ENCODE assay signal across 1 cellular context in genomic region chr1:211753649-211754251, GRCh38.
TF ChIP-seq lines count a peak whose summit lies in the region.

No MANE protein-coding gene starts in this region.

TF ChIP-seq in HepG2, 621 proteins besides CTCF, POLR2A, EP300 and RAD21 (continued from another document and continues in another):
- TF ChIP-seq, protein P1, sequence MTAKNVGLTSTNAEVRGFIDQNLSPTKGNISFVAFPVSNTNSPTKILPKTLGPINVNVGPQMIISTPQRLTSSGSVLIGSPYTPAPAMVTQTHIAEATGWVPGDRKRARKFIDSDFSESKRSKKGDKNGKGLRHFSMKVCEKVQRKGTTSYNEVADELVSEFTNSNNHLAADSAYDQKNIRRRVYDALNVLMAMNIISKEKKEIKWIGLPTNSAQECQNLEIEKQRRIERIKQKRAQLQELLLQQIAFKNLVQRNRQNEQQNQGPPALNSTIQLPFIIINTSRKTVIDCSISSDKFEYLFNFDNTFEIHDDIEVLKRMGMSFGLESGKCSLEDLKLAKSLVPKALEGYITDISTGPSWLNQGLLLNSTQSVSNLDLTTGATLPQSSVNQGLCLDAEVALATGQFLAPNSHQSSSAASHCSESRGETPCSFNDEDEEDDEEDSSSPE (CRISPR knock-in tag; IDR thresholded peaks at IDR 0.05): no peak
- TF ChIP-seq TEAD2 (CRISPR knock-in tag; IDR thresholded peaks at IDR 0.05) (no peak), NPAS2 (CRISPR knock-in tag; IDR thresholded peaks at IDR 0.05; ENCODE audit: borderline replicate concordance) (no peak), ZNF441 (CRISPR knock-in tag; IDR thresholded peaks at IDR 0.05; ENCODE audit: borderline replicate concordance) (no peak), MAF1 (CRISPR knock-in tag; IDR thresholded peaks at IDR 0.05; ENCODE audit: borderline replicate concordance) (no peak), ZNF451 (CRISPR knock-in tag; IDR thresholded peaks at IDR 0.05) (no peak), SP5 (CRISPR knock-in tag; IDR thresholded peaks at IDR 0.05; ENCODE audit: borderline replicate concordance, low read depth) (no peak), ZNF124 (CRISPR knock-in tag; IDR thresholded peaks at IDR 0.05) (no peak), ZNF567 (CRISPR knock-in tag; IDR thresholded peaks at IDR 0.05; ENCODE audit: borderline replicate concordance) (no peak), POLR2AphosphoS5 (IDR thresholded peaks at IDR 0.05; ENCODE audit: low read depth, low read length) (no peak), CENPT (CRISPR knock-in tag; IDR thresholded peaks at IDR 0.05; ENCODE audit: low read depth) (no peak), ZUFSP (CRISPR knock-in tag; IDR thresholded peaks at IDR 0.05; ENCODE audit: borderline replicate concordance) (no peak), ZNF3 (CRISPR knock-in tag; IDR thresholded peaks at IDR 0.05) (no peak), ZNF33B (CRISPR knock-in tag; IDR thresholded peaks at IDR 0.05) (no peak), DNMT3B (CRISPR knock-in tag; conservative IDR thresholded peaks at IDR 0.05) (no peak), FOXA1 (IDR thresholded peaks at IDR 0.05) (no peak), FOXA1 (CRISPR knock-in tag; IDR thresholded peaks at IDR 0.05) (0 out of 2 replicates have a peak, but pooled peaks have one; percentile 23), SOX13 (IDR thresholded peaks at IDR 0.05) (no peak), SOX13 (CRISPR knock-in tag; conservative IDR thresholded peaks at IDR 0.05 in 1 of 2, IDR thresholded peaks at IDR 0.05 in 1 of 2) (peak in 1 of 2 experiments; percentile 86; a peak in 2 of 4 replicates), NONO (IDR thresholded peaks at IDR 0.05) (no peak), NONO (CRISPR knock-in tag; conservative IDR thresholded peaks at IDR 0.05) (no peak), SMAD1 (CRISPR knock-in tag; IDR thresholded peaks at IDR 0.05; ENCODE audit: borderline replicate concordance, low read depth) (no peak), ZNF766 (CRISPR knock-in tag; IDR thresholded peaks at IDR 0.05; ENCODE audit: borderline replicate concordance) (no peak), ATRX (CRISPR knock-in tag; IDR thresholded peaks at IDR 0.05; ENCODE audit: borderline replicate concordance) (no peak), ZSCAN21 (CRISPR knock-in tag; IDR thresholded peaks at IDR 0.05; ENCODE audit: borderline replicate concordance) (no peak), HNF4G (IDR thresholded peaks at IDR 0.05; ENCODE audit: borderline replicate concordance, low read depth, low read length) (0 out of 2 replicates have a peak, but pooled peaks have one; percentile 11), HNF4G (CRISPR knock-in tag; IDR thresholded peaks at IDR 0.05; ENCODE audit: borderline replicate concordance, low read depth) (no peak), ZNF333 (CRISPR knock-in tag; IDR thresholded peaks at IDR 0.05; ENCODE audit: borderline replicate concordance) (no peak), REXO4 (CRISPR knock-in tag; IDR thresholded peaks at IDR 0.05; ENCODE audit: borderline replicate concordance) (no peak), STAT6 (CRISPR knock-in tag; IDR thresholded peaks at IDR 0.05; ENCODE audit: borderline replicate concordance) (no peak), KMT2A (CRISPR knock-in tag; IDR thresholded peaks at IDR 0.05) (no peak), CREB1 (IDR thresholded peaks at IDR 0.05) (no peak), CREB1 (CRISPR knock-in tag; IDR thresholded peaks at IDR 0.05) (no peak), FOXM1 (CRISPR knock-in tag; IDR thresholded peaks at IDR 0.05) (no peak), ZNF232 (CRISPR knock-in tag; IDR thresholded peaks at IDR 0.05; ENCODE audit: borderline replicate concordance) (no peak), ZEB1 (IDR thresholded peaks at IDR 0.05; ENCODE audit: insufficient replicate concordance, low read depth) (no peak), ZNF639 (CRISPR knock-in tag; conservative IDR thresholded peaks at IDR 0.05) (no peak), ZNF841 (CRISPR knock-in tag; IDR thresholded peaks at IDR 0.05; ENCODE audit: borderline replicate concordance) (no peak), ZC3H4 (CRISPR knock-in tag; IDR thresholded peaks at IDR 0.05; ENCODE audit: borderline replicate concordance) (no peak)
- TF ChIP-seq, protein P2, sequence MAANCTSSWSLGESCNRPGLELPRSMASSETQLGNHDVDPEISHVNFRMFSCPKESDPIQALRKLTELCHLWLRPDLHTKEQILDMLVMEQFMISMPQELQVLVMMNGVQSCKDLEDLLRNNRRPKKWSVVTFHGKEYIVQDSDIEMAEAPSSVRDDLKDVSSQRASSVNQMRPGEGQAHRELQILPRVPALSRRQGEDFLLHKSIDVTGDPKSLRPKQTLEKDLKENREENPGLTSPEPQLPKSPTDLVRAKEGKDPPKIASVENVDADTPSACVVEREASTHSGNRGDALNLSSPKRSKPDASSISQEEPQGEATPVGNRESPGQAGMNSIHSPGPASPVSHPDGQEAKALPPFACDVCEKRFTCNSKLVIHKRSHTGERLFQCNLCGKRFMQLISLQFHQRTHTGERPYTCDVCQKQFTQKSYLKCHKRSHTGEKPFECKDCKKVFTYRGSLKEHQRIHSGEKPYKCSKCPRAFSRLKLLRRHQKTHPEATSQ (CRISPR knock-in tag; IDR thresholded peaks at IDR 0.05; ENCODE audit: borderline replicate concordance): no peak
- TF ChIP-seq, protein P3, sequence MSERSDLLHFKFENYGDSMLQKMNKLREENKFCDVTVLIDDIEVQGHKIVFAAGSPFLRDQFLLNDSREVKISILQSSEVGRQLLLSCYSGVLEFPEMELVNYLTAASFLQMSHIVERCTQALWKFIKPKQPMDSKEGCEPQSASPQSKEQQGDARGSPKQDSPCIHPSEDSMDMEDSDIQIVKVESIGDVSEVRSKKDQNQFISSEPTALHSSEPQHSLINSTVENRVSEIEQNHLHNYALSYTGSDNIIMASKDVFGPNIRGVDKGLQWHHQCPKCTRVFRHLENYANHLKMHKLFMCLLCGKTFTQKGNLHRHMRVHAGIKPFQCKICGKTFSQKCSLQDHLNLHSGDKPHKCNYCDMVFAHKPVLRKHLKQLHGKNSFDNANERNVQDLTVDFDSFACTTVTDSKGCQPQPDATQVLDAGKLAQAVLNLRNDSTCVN (CRISPR knock-in tag; IDR thresholded peaks at IDR 0.05; ENCODE audit: borderline replicate concordance): no peak
- TF ChIP-seq, protein P4, sequence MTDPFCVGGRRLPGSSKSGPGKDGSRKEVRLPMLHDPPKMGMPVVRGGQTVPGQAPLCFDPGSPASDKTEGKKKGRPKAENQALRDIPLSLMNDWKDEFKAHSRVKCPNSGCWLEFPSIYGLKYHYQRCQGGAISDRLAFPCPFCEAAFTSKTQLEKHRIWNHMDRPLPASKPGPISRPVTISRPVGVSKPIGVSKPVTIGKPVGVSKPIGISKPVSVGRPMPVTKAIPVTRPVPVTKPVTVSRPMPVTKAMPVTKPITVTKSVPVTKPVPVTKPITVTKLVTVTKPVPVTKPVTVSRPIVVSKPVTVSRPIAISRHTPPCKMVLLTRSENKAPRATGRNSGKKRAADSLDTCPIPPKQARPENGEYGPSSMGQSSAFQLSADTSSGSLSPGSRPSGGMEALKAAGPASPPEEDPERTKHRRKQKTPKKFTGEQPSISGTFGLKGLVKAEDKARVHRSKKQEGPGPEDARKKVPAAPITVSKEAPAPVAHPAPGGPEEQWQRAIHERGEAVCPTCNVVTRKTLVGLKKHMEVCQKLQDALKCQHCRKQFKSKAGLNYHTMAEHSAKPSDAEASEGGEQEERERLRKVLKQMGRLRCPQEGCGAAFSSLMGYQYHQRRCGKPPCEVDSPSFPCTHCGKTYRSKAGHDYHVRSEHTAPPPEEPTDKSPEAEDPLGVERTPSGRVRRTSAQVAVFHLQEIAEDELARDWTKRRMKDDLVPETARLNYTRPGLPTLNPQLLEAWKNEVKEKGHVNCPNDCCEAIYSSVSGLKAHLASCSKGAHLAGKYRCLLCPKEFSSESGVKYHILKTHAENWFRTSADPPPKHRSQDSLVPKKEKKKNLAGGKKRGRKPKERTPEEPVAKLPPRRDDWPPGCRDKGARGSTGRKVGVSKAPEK (CRISPR knock-in tag; IDR thresholded peaks at IDR 0.05; ENCODE audit: borderline replicate concordance): no peak
- TF ChIP-seq, protein P5, sequence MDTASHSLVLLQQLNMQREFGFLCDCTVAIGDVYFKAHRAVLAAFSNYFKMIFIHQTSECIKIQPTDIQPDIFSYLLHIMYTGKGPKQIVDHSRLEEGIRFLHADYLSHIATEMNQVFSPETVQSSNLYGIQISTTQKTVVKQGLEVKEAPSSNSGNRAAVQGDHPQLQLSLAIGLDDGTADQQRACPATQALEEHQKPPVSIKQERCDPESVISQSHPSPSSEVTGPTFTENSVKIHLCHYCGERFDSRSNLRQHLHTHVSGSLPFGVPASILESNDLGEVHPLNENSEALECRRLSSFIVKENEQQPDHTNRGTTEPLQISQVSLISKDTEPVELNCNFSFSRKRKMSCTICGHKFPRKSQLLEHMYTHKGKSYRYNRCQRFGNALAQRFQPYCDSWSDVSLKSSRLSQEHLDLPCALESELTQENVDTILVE (CRISPR knock-in tag; IDR thresholded peaks at IDR 0.05): no peak
- TF ChIP-seq, protein P6, sequence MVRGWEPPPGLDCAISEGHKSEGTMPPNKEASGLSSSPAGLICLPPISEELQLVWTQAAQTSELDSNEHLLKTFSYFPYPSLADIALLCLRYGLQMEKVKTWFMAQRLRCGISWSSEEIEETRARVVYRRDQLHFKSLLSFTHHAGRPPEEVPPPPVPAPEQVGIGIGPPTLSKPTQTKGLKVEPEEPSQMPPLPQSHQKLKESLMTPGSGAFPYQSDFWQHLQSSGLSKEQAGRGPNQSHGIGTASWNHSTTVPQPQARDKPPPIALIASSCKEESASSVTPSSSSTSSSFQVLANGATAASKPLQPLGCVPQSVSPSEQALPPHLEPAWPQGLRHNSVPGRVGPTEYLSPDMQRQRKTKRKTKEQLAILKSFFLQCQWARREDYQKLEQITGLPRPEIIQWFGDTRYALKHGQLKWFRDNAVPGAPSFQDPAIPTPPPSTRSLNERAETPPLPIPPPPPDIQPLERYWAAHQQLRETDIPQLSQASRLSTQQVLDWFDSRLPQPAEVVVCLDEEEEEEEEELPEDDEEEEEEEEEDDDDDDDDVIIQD (CRISPR knock-in tag; IDR thresholded peaks at IDR 0.05; ENCODE audit: low read depth): no peak
- TF ChIP-seq, protein P7, sequence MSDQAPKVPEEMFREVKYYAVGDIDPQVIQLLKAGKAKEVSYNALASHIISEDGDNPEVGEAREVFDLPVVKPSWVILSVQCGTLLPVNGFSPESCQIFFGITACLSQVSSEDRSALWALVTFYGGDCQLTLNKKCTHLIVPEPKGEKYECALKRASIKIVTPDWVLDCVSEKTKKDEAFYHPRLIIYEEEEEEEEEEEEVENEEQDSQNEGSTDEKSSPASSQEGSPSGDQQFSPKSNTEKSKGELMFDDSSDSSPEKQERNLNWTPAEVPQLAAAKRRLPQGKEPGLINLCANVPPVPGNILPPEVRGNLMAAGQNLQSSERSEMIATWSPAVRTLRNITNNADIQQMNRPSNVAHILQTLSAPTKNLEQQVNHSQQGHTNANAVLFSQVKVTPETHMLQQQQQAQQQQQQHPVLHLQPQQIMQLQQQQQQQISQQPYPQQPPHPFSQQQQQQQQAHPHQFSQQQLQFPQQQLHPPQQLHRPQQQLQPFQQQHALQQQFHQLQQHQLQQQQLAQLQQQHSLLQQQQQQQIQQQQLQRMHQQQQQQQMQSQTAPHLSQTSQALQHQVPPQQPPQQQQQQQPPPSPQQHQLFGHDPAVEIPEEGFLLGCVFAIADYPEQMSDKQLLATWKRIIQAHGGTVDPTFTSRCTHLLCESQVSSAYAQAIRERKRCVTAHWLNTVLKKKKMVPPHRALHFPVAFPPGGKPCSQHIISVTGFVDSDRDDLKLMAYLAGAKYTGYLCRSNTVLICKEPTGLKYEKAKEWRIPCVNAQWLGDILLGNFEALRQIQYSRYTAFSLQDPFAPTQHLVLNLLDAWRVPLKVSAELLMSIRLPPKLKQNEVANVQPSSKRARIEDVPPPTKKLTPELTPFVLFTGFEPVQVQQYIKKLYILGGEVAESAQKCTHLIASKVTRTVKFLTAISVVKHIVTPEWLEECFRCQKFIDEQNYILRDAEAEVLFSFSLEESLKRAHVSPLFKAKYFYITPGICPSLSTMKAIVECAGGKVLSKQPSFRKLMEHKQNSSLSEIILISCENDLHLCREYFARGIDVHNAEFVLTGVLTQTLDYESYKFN (CRISPR knock-in tag; conservative IDR thresholded peaks at IDR 0.05): peak; percentile 42; the same call in 1 of the 2 replicates
- TF ChIP-seq, protein P8, sequence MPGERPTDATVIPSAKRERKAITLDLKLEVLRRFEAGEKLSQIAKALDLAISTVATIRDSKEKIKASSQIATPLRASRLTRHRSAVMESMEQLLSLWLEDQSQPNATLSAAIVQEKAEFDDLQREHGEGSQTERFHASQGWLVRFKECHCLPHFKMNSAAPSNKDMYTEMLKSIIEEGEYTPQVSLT (CRISPR knock-in tag; IDR thresholded peaks at IDR 0.05; ENCODE audit: borderline replicate concordance, low read depth): no peak
